ENCODE assay signal across 18 cellular contexts in the genomic region with DNA sequence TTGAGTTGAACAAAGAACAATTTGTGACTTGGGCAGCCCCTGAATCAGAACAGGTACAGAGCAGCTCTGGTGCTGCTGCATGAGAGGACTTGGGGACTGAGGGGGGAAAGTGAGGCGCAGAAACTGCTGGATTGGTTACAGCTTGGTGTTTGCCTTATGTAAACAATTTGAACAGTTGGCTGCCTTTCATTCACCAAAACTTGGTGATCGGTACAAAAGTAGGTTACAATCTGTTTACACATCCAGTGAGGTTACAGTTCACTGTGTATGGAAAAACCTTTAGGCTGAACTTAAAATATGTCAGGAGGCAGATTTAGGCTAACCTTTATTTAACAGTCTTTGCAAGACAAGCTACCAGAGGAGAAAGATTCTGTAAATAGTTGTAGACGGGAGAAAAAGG. TPM values are rescaled to one million over a fixed set of nuclear protein-coding genes. Genes with fewer than 3 reads are reported as not detected.
DNase-seq lines count a peak whose midpoint lies in the region; ATAC-seq, FAIRE-seq and TF ChIP-seq lines count a peak whose summit lies in the region.
"Had no signal": no experiment of that assay in that cellular context is flagged by ENCODE, and none has a peak within 500 bp of the region (broad histone marks: within the 10 kb centered on the region; RNA-seq: fewer than 3 reads in every experiment).

No MANE protein-coding gene starts in this region.

- intact Hi-C loops in body of pancreas (cut with DNase I), result no loop called here
- intact Hi-C loops in pancreas (cut with DNase I), result no loop called here
- intact Hi-C loops in sciatic nerve (cut with DNase I), result no loop called here

- TF ChIP-seq RAD21 in liver (IDR thresholded peaks at IDR 0.05), result peak in 1 of 2 donors; percentile 17

- no peaks in the 10 kb centered on the region for H3K27me3 Mint-ChIP-seq in endodermal cell (ENCODE audit: insufficient read depth)

- no peaks in the 10 kb centered on the region for H3K9me3 ChIP-seq in body of pancreas
- H3K9me3 ChIP-seq in liver (ENCODE audit: control insufficient read depth in 4 of 4, low read length in 3 of 4), result no peaks in the 10 kb centered on the region
- H3K9me3 ChIP-seq in pancreas, result no peaks in the 10 kb centered on the region
- H3K9me3 ChIP-seq in endodermal cell (ENCODE audit: control insufficient read depth, low read length), result no peaks in the 10 kb centered on the region
- H3K9me3 ChIP-seq: BLaER1 had no signal

- H3K36me3 Mint-ChIP-seq in endodermal cell (ENCODE audit: low read depth), result no peaks in the 10 kb centered on the region
- H3K36me3 Mint-ChIP-seq: CD14-positive monocyte; CD4-positive, alpha-beta memory T cell had no signal

- no peaks in the 10 kb centered on the region for H3K27me3 ChIP-seq in body of pancreas
- no peaks in the 10 kb centered on the region for H3K27me3 ChIP-seq in liver (ENCODE audit: control insufficient read depth in 4 of 4, insufficient read depth in 4 of 4, low read length in 3 of 4)
- no peaks in the 10 kb centered on the region for H3K27me3 ChIP-seq in pancreas
- H3K27me3 ChIP-seq in endodermal cell (ENCODE audit: control insufficient read depth, insufficient read depth, low read length, poor library complexity, severe bottlenecking), result no peaks in the 10 kb centered on the region
- H3K27me3 ChIP-seq: BLaER1 had no signal

- H3K27ac ChIP-seq in body of pancreas (peak overlapping the region in 2 of 4 donors; percentile 8 to 47), liver (ENCODE audit: low read depth in 1 of 2, low read length in 2 of 2) (no peak overlapping the region), pancreas (peak overlapping the region in 2 of 4 donors; percentile 45 to 47), endodermal cell (ENCODE audit: low read depth, low read length) (no peak overlapping the region)
- H3K27ac ChIP-seq: BLaER1 had no signal

- H3K9ac ChIP-seq in liver (ENCODE audit: low read depth in 1 of 2, low read length in 2 of 2) (no peak overlapping the region), endodermal cell (ENCODE audit: extremely low read depth, low read length, poor library complexity, severe bottlenecking) (no peak overlapping the region)
- H3K9ac ChIP-seq: BLaER1 had no signal

- no peak for TF ChIP-seq POLR2A in body of pancreas (IDR thresholded peaks at IDR 0.05)

- peaks cover 5% of the 10 kb centered on the region for H3K4me1 Mint-ChIP-seq in endodermal cell
- H3K4me1 Mint-ChIP-seq: CD14-positive monocyte; CD4-positive, alpha-beta memory T cell; H9 had no signal

- 20 to 33% methylated on average over 3 of the region's 3 CpGs for WGBS in body of pancreas, 2 donors
- 26% methylated on average over 3 of the region's 3 CpGs for WGBS in liver
- 21 to 27% methylated on average over 3 of the region's 3 CpGs for WGBS in pancreas, 2 donors
- WGBS in endodermal cell (ENCODE audit: insufficient coverage in 1 of 2, insufficient read length in 1 of 2), 2 experiments, result 93% methylated on average over 2 to 3 of the region's 3 CpGs

- no peaks in the 10 kb centered on the region for H3K9me3 Mint-ChIP-seq in endodermal cell
- H3K9me3 Mint-ChIP-seq: H9 had no signal

- FAIRE-seq in pancreas (lab: Jason Lieb, UNC), result no peak
- FAIRE-seq: H1, HTR-8/SVneo had no signal

- H3K27ac Mint-ChIP-seq in endodermal cell, result no peak overlapping the region
- H3K27ac Mint-ChIP-seq: CD14-positive monocyte; CD4-positive, alpha-beta memory T cell; H9 had no signal

- TF ChIP-seq CTCF in body of pancreas (IDR thresholded peaks at IDR 0.05) (no peak), liver (IDR thresholded peaks at IDR 0.05; ENCODE audit: low read depth, low read length, missing input control) (no peak), pancreas (IDR thresholded peaks at IDR 0.05) (no peak), endodermal cell (conservative IDR thresholded peaks at IDR 0.05) (no peak)

- ATAC-seq in body of pancreas (peak; percentile 28), pancreas (peak; percentile 22 to 73 (median 58)), sciatic nerve (no peak), GM21381 (IDR thresholded peaks at IDR 0.05; ENCODE audit: unreplicated experiment) (no peak)

- H3K4me3 ChIP-seq in body of pancreas (no peak overlapping the region), liver (ENCODE audit: low read depth in 1 of 3, low read length in 3 of 3) (no peak overlapping the region), pancreas (no peak overlapping the region), endodermal cell (ENCODE audit: low read length) (no peak overlapping the region)
- H3K4me3 ChIP-seq: BLaER1 had no signal

- DNase-seq in NCI-H69 (lab: John Stamatoyannopoulos, UW), result peak; percentile 24
- peak in 2 of 4 donors; percentile 11 to 19 for DNase-seq in body of pancreas
- DNase-seq in pancreas, result no peak
- no peak for DNase-seq in sciatic nerve (ENCODE audit: low spot score)
- DNase-seq in endodermal cell, result no peak
- DNase-seq in NCI-H2171 treated with DMSO at 0.1 percent for 48 hours (lab: John Stamatoyannopoulos, UW), result no peak
- DNase-seq: 8988T; Calu3; CD4-positive, alpha-beta memory T cell; DMS79 treated with DMSO at 0.1 percent for 48 hours; GF-D8; H9 had no signal

- H3K36me3 ChIP-seq in body of pancreas (replicated peaks in 1 of 2; ENCODE audit: insufficient read depth in 1 of 2, low read depth in 2 of 2) (no peaks in the 10 kb centered on the region), liver (ENCODE audit: control insufficient read depth in 4 of 4, insufficient read depth in 3 of 4, low read depth in 1 of 4, low read length in 3 of 4) (no peaks in the 10 kb centered on the region), pancreas (no peaks in the 10 kb centered on the region), endodermal cell (ENCODE audit: control insufficient read depth, insufficient read depth, low read length) (no peaks in the 10 kb centered on the region)
- H3K36me3 ChIP-seq: BLaER1 had no signal

- no peak overlapping the region for H3K4me3 Mint-ChIP-seq in endodermal cell
- H3K4me3 Mint-ChIP-seq: CD4-positive, alpha-beta memory T cell; H9 had no signal

- H3K4me1 ChIP-seq in body of pancreas (peaks cover 50% of the 10 kb centered on the region), liver (ENCODE audit: control insufficient read depth in 4 of 4, insufficient read depth in 4 of 4, low read length in 3 of 4) (peaks cover 8 to 22% (median 16%) of the 10 kb centered on the region in 4 donors), pancreas (peaks cover 10 to 22% (median 20%) of the 10 kb centered on the region in 3 donors), endodermal cell (ENCODE audit: control insufficient read depth, insufficient read depth, low read length) (no peaks in the 10 kb centered on the region)

TF ChIP-seq in liver, 16 proteins besides CTCF, POLR2A, EP300 and RAD21 (continues in another document):
- no peak for TF ChIP-seq HNF4G (IDR thresholded peaks at IDR 0.05)
- TF ChIP-seq YY1 (IDR thresholded peaks at IDR 0.05), result no peak
- TF ChIP-seq, protein P1, sequence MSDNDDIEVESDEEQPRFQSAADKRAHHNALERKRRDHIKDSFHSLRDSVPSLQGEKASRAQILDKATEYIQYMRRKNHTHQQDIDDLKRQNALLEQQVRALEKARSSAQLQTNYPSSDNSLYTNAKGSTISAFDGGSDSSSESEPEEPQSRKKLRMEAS (IDR thresholded peaks at IDR 0.05), result no peak
- TF ChIP-seq EGR1 (IDR thresholded peaks at IDR 0.05; ENCODE audit: low read depth in 2 of 2), result no peak
- TF ChIP-seq FOXA2 (IDR thresholded peaks at IDR 0.05), result peak; percentile 67
- TF ChIP-seq, protein P2, sequence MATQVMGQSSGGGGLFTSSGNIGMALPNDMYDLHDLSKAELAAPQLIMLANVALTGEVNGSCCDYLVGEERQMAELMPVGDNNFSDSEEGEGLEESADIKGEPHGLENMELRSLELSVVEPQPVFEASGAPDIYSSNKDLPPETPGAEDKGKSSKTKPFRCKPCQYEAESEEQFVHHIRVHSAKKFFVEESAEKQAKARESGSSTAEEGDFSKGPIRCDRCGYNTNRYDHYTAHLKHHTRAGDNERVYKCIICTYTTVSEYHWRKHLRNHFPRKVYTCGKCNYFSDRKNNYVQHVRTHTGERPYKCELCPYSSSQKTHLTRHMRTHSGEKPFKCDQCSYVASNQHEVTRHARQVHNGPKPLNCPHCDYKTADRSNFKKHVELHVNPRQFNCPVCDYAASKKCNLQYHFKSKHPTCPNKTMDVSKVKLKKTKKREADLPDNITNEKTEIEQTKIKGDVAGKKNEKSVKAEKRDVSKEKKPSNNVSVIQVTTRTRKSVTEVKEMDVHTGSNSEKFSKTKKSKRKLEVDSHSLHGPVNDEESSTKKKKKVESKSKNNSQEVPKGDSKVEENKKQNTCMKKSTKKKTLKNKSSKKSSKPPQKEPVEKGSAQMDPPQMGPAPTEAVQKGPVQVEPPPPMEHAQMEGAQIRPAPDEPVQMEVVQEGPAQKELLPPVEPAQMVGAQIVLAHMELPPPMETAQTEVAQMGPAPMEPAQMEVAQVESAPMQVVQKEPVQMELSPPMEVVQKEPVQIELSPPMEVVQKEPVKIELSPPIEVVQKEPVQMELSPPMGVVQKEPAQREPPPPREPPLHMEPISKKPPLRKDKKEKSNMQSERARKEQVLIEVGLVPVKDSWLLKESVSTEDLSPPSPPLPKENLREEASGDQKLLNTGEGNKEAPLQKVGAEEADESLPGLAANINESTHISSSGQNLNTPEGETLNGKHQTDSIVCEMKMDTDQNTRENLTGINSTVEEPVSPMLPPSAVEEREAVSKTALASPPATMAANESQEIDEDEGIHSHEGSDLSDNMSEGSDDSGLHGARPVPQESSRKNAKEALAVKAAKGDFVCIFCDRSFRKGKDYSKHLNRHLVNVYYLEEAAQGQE (IDR thresholded peaks at IDR 0.05), result no peak
- peak; percentile 39 to 58 for TF ChIP-seq HNF4A (conservative IDR thresholded peaks at IDR 0.05)
- TF ChIP-seq, protein P3, sequence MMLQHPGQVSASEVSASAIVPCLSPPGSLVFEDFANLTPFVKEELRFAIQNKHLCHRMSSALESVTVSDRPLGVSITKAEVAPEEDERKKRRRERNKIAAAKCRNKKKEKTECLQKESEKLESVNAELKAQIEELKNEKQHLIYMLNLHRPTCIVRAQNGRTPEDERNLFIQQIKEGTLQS (IDR thresholded peaks at IDR 0.05), result no peak

RNA-seq across cellular contexts. Expression of a gene that starts 28.6 kb away (rescaled TPM):
- total RNA-seq in body of pancreas (10 to 100 TPM; 26.7 to 29.8 TPM), liver (10 to 100 TPM; 12.3 to 19.0 TPM), pancreas (10 to 100 TPM; 20.8 to 29.1 (median 25.8) TPM), sciatic nerve (64.0 TPM), endodermal cell (10 to 100 TPM; 28.5 to 29.5 TPM)
- polyA plus RNA-seq in liver (1 to 10 TPM; 2.5 to 4.8 TPM), pancreas (1 to 10 TPM; 8.1 to 8.6 TPM)
- 12.0 TPM for polyA plus RNA-seq in endodermal cell (2013, experiment 1 of 2)
- 12.2 TPM for polyA plus RNA-seq in endodermal cell (2013, experiment 2 of 2)

Comparison
In these comparisons a context has a peak if more than half of its experiments do, and no peak if none do; other contexts are left out.
1. ATAC-seq: peak in body of pancreas (single experiment) and pancreas (4 of 4); none in sciatic nerve (single experiment) and GM21381 (single experiment).